ENCODE assay signal across 8 cellular contexts in genomic region chr3:71581981-71582611, GRCh38. TPM values are rescaled to one million over a fixed set of nuclear protein-coding genes. Genes with fewer than 3 reads are reported as not detected.
DNase-seq lines count a peak whose midpoint lies in the region; TF ChIP-seq lines count a peak whose summit lies in the region.

No MANE protein-coding gene starts in this region.

- peak overlapping the region; percentile 77 for H3K4me3 ChIP-seq in lower leg skin (ENCODE audit: low read depth, poor library complexity, severe bottlenecking)

- TF ChIP-seq CTCF in lower leg skin (IDR thresholded peaks at IDR 0.05): no peak

- intact Hi-C loops in lower leg skin (cut with DNase I; ENCODE audit: low total_unique reads): loop anchor here (10.0 kb wide), 2 partner anchors 517 to 1027 kb away; no protein-coding TSS in a partner anchor

- no peak for TF ChIP-seq POLR2A in lower leg skin (IDR thresholded peaks at IDR 0.05)

- in situ Hi-C loops in Caki2 (cut with HindIII; ENCODE audit: low pct_unique_long_range_greater_than_20kb, low sequenced_read_pairs): loop anchor here (25.0 kb wide), 1 partner anchor 470 kb away; no protein-coding TSS in a partner anchor

- DNase-seq in Caki2 (ENCODE audit: low read depth): peak; percentile 68
- peak; percentile 7 for DNase-seq in NCI-H146 treated with DMSO at 0.1 percent for 48 hours (lab: John Stamatoyannopoulos, UW; ENCODE audit: unreplicated experiment)
- peak; percentile 29 to 51 for DNase-seq in activated CD4-positive, alpha-beta T cell treated with anti-CD3 and anti-CD28 coated beads, Interleukin-2, amount 50 U/mL, for 24 hours (ENCODE audit: low read depth in 1 of 2, low spot score in 1 of 2)
- DNase-seq in effector CD4-positive, alpha-beta T cell: peak; percentile 19
- peak; percentile 35 to 89 for DNase-seq in lower leg skin (ENCODE audit: low spot score in 2 of 2)
- DNase-seq in stimulated activated CD4-positive, alpha-beta T cell treated with anti-CD3 and anti-CD28 coated beads, Interleukin-4, amount 100 ng/mL, for 1 hour: peak; percentile 65
- DNase-seq in NCI-H2107 (lab: John Stamatoyannopoulos, UW): no peak
- no peak for DNase-seq in epidermal melanocyte (ENCODE audit: insufficient read length, low spot score)

- WGBS in lower leg skin, 2 donors: 1% methylated on average over 49 to 60 of the region's 62 CpGs

RNA-seq across cellular contexts. Expression of gene FOXP1, which starts 1.4 kb away (rescaled TPM):
- total RNA-seq in Caki2 (2014; rRNA removed; shearing (Covaris generic); ENCODE audit: low replicate concordance): 31.8 and 39.5 TPM in 2 replicates
- total RNA-seq in lower leg skin: 10 to 100 TPM; 46.6 to 66.6 (median 55.2) TPM

Comparison
In these comparisons a context has a peak if more than half of its experiments do, and no peak if none do; other contexts are left out.
1. DNase-seq: peak in Caki2 (single experiment), NCI-H146 treated with DMSO at 0.1 percent for 48 hours (single experiment), activated CD4-positive, alpha-beta T cell treated with anti-CD3 and anti-CD28 coated beads, Interleukin-2, amount 50 U/mL, for 24 hours (2 of 2), effector CD4-positive, alpha-beta T cell (single experiment), lower leg skin (2 of 2) and stimulated activated CD4-positive, alpha-beta T cell treated with anti-CD3 and anti-CD28 coated beads, Interleukin-4, amount 100 ng/mL, for 1 hour (single experiment); none in NCI-H2107 (single experiment) and epidermal melanocyte (single experiment).